In genomic region chr14:70425349-70425748, GRCh38 we compare ENCODE assay signal across 20 cellular contexts. TPM values are rescaled to one million over a fixed set of nuclear protein-coding genes. Genes with fewer than 3 reads are reported as not detected.
A peak's percentile ranks its signal among the peaks of the same experiment; 100 is the strongest.
DNase-seq lines count a peak whose midpoint lies in the region; ATAC-seq and TF ChIP-seq lines count a peak whose summit lies in the region.
"Had no signal": no experiment of that assay in that cellular context is flagged by ENCODE, and none has a peak within 500 bp of the region (broad histone marks: within the 10 kb centered on the region; RNA-seq: fewer than 3 reads in every experiment).

No MANE protein-coding gene starts in this region.

- DNase-seq in NCI-H82 (lab: John Stamatoyannopoulos, UW) = peak; percentile 6
- no peak for DNase-seq in NCI-H82 treated with DMSO at 0.1 percent for 48 hours (lab: John Stamatoyannopoulos, UW; ENCODE audit: unreplicated experiment)
- peak; percentile 36 for DNase-seq in KG1 (lab: John Stamatoyannopoulos, UW)
- peak; percentile 17 for DNase-seq in RPMI8226
- peak; percentile 27 for DNase-seq in stomach
- no peak for DNase-seq in posterior cingulate gyrus
- DNase-seq in NCI-H1048 (lab: John Stamatoyannopoulos, UW) = no peak
- DNase-seq: activated naive CD8-positive, alpha-beta T cell treated with anti-CD3 and anti-CD28 coated beads, Interleukin-2, amount 10 ng/mL, durations not matched to agents 7 days and 5 days; effector memory CD4-positive, alpha-beta T cell; KBM-7; left lung; NCI-H146; NCI-H526 treated with DMSO at 0.1 percent for 48 hours; spleen had no signal

- 0 to 18% (median 12%) methylated on average over 1 of the region's 1 CpG for WGBS in stomach, 5 donors

- H3K27ac ChIP-seq in stomach = no peak overlapping the region
- H3K27ac ChIP-seq: left lung, SK-N-MC, spleen had no signal

- ATAC-seq in HG02884 (IDR thresholded peaks at IDR 0.05; ENCODE audit: unreplicated experiment) = no peak
- ATAC-seq: activated CD4-positive, CD25-positive, alpha-beta regulatory T cell treated with anti-CD3 and anti-CD28 coated beads, Interleukin-2, amount 50 U/mL, for 24 hours; left lung; Panc1 had no signal

- no peak for TF ChIP-seq EP300 in stomach (IDR thresholded peaks at IDR 0.05)

- H3K27me3 ChIP-seq in stomach = no peaks in the 10 kb centered on the region
- H3K27me3 ChIP-seq: left lung, spleen had no signal

- intact Hi-C loops in stomach (cut with DNase I; ENCODE audit: low total_unique reads) (no loop called here), posterior cingulate gyrus (cut with DNase I) (no loop called here)

- H3K4me3 ChIP-seq in stomach = no peak overlapping the region
- H3K4me3 ChIP-seq: left lung, SK-N-MC, spleen had no signal

- no peak for TF ChIP-seq CTCF in stomach (IDR thresholded peaks at IDR 0.05)

- H3K9me3 ChIP-seq in stomach = peaks cover 0 to 18% (median 0%) of the 10 kb centered on the region in 4 donors

- H3K4me1 ChIP-seq in stomach = no peaks in the 10 kb centered on the region
- H3K4me1 ChIP-seq: left lung, spleen had no signal

- TF ChIP-seq POLR2A in stomach (IDR thresholded peaks at IDR 0.05) = no peak

- no peaks in the 10 kb centered on the region for H3K36me3 ChIP-seq in stomach
- H3K36me3 ChIP-seq: left lung, spleen had no signal

RNA-seq across cellular contexts. Expression of gene SYNJ2BP, which starts 8.5 kb away (rescaled TPM):
- 10 to 100 TPM; 11.1 to 44.6 (median 21.2) TPM for total RNA-seq in stomach
- polyA plus RNA-seq in stomach = 10 to 100 TPM; 10.2 to 21.2 (median 18.5) TPM

RNA-seq across cellular contexts. Expression of gene ADAM21, which starts 26.6 kb away (rescaled TPM):
- total RNA-seq in stomach = not detected
- not detected for polyA plus RNA-seq in stomach
- total RNA-seq: activated naive CD8-positive, alpha-beta T cell treated with anti-CD3 and anti-CD28 coated beads, Interleukin-2, amount 10 ng/mL, durations not matched to agents 7 days and 5 days; mononuclear cell; neural crest cell had no signal

Comparison
In these comparisons a context has a peak if more than half of its experiments do, and no peak if none do; other contexts are left out.
1. DNase-seq: peak in NCI-H82 (single experiment), KG1 (single experiment), RPMI8226 (single experiment) and stomach (single experiment); none in NCI-H82 treated with DMSO at 0.1 percent for 48 hours (single experiment), posterior cingulate gyrus (0 of 10) and NCI-H1048 (single experiment).